ENCODE assay signal across 33 cellular contexts in genomic region chr2:177533253-177533652, GRCh38.
"Had no signal": no experiment of that assay in that cellular context is flagged by ENCODE, and none has a peak within 500 bp of the region (broad histone marks: within the 10 kb centered on the region; RNA-seq: fewer than 3 reads in every experiment).

No MANE protein-coding gene starts in this region.

- DNase-seq: activated B cell treated with CpG ODN at 0.5 μM for 24 hours; activated CD4-positive, alpha-beta memory T cell treated with anti-CD3 and anti-CD28 coated beads for 36 hours; activated CD4-positive, alpha-beta T cell treated with anti-CD3 and anti-CD28 coated beads for 4 hours; activated CD4-positive, alpha-beta T cell treated with anti-CD3 and anti-CD28 coated beads, Interleukin-2, amount 10 ng/mL, durations not matched to agents 24 days and 14 days; activated CD4-positive, alpha-beta T cell treated with anti-CD3 and anti-CD28 coated beads, Interleukin-2, amount 50 U/mL, for 1 hour; activated CD4-positive, alpha-beta T cell treated with anti-CD3 and anti-CD28 coated beads, Interleukin-2, amount 50 U/mL, for 4 hours; activated CD4-positive, CD25-positive, alpha-beta regulatory T cell treated with anti-CD3 and anti-CD28 coated beads, Interleukin-2, amount 50 U/mL, for 72 hours; activated CD8-positive, alpha-beta memory T cell treated with anti-CD3 and anti-CD28 coated beads, Interleukin-2, amount 50 U/mL, for 4 hours; activated CD8-positive, alpha-beta T cell treated with anti-CD3 and anti-CD28 coated beads for 36 hours; activated effector memory CD4-positive, alpha-beta T cell treated with anti-CD3 and anti-CD28 coated beads, Interleukin-2, amount 50 U/mL, for 16 hours; activated gamma-delta T cell treated with Interleukin-2 at 50 U/mL for 16 hours; activated naive CD4-positive, alpha-beta T cell; activated naive CD4-positive, alpha-beta T cell treated with anti-CD3 and anti-CD28 coated beads for 36 hours; activated naive CD4-positive, alpha-beta T cell treated with anti-CD3 and anti-CD28 coated beads, Interleukin-2, amount 50 U/mL, for 16 hours; activated naive CD8-positive, alpha-beta T cell treated with anti-CD3 and anti-CD28 coated beads for 36 hours; activated T-cell treated with anti-CD3 and anti-CD28 coated beads for 4 hours; activated T-cell treated with anti-CD3 and anti-CD28 coated beads, Interleukin-2, amount 50 U/mL, for 1 hour; activated T-cell treated with anti-CD3 and anti-CD28 coated beads, Interleukin-2, amount 50 U/mL, for 4 hours; activated T-cell treated with anti-CD3 and anti-CD28 coated beads, Interleukin-2, amount 50 U/mL, for 72 hours; adrenal gland; amniotic stem cell; aorta; body of pancreas; brain microvascular endothelial cell; central memory CD4-positive, alpha-beta T cell; T-helper 1 cell; T-helper 2 cell; T-helper 9 cell; WERI-Rb-1 had no signal

- H3K9me3 ChIP-seq: adrenal gland, body of pancreas, breast epithelium had no signal

- H3K36me3 ChIP-seq: adrenal gland, brain microvascular endothelial cell, breast epithelium, WERI-Rb-1 had no signal

- FAIRE-seq: astrocyte had no signal

- ATAC-seq: activated CD8-positive, alpha-beta T cell treated with anti-CD3 and anti-CD28 coated beads for 36 hours; activated naive CD4-positive, alpha-beta T cell treated with anti-CD3 and anti-CD28 coated beads, Interleukin-2, amount 50 U/mL, for 72 hours; activated T-cell treated with anti-CD3 and anti-CD28 coated beads, Interleukin-2, amount 50 U/mL, for 4 hours; activated T-cell treated with anti-CD3 and anti-CD28 coated beads, Interleukin-2, amount 50 U/mL, for 72 hours; activated T-helper 17 cell treated with anti-CD3 and anti-CD28 coated beads, Interleukin-2, amount 50 U/mL, for 72 hours; body of pancreas had no signal

- H3K27me3 ChIP-seq: adrenal gland, body of pancreas, brain microvascular endothelial cell, breast epithelium had no signal

- H3K4me1 ChIP-seq: breast epithelium had no signal

- H3K27ac ChIP-seq: adrenal gland, body of pancreas, brain microvascular endothelial cell, breast epithelium, WERI-Rb-1 had no signal

- H3K4me3 ChIP-seq: adrenal gland, body of pancreas, breast epithelium had no signal
